In genomic region chr11:15289718-15290117, GRCh38 we compare ENCODE assay signal across 8 cellular contexts.
"Had no signal": no experiment of that assay in that cellular context is flagged by ENCODE, and none has a peak within 500 bp of the region (broad histone marks: within the 10 kb centered on the region; RNA-seq: fewer than 3 reads in every experiment).

No MANE protein-coding gene starts in this region.

- DNase-seq: activated CD4-positive, alpha-beta T cell treated with anti-CD3 and anti-CD28 coated beads for 1 hour; activated CD4-positive, alpha-beta T cell treated with anti-CD3 and anti-CD28 coated beads, Interleukin-2, amount 50 U/mL, for 48 hours; aorta; dorsolateral prefrontal cortex; hippocampal formation; kidney glomerular epithelial cell; stimulated activated CD4-positive, alpha-beta T cell treated with anti-CD3 and anti-CD28 coated beads, Interleukin-2, amount 100 ng/mL, for 48 hours; stimulated activated naive CD8-positive, alpha-beta T cell treated with anti-CD3 and anti-CD28 coated beads, Interleukin-15, Interleukin-2, amounts not matched to agents 100 U/mL and 50 U/mL, for 24 hours had no signal
